ENCODE assay signal across 8 cellular contexts in genomic region chr9:124216474-124217176, GRCh38. TPM values are rescaled to one million over a fixed set of nuclear protein-coding genes. Genes with fewer than 3 reads are reported as not detected.
DNase-seq lines count a peak whose midpoint lies in the region; ATAC-seq and TF ChIP-seq lines count a peak whose summit lies in the region.

No MANE protein-coding gene starts in this region.

- peaks cover 3% of the 10 kb centered on the region for H3K27me3 Mint-ChIP-seq in mesothelial cell of epicardium (ENCODE audit: low read depth)

- no peak overlapping the region for H3K27ac Mint-ChIP-seq in mesothelial cell of epicardium

- H3K4me3 Mint-ChIP-seq in mesothelial cell of epicardium: no peak overlapping the region

- peak; percentile 86 for DNase-seq in CD1c-positive myeloid dendritic cell (ENCODE audit: extremely low spot score)
- DNase-seq in globus pallidus (ENCODE audit: low spot score): peak; percentile 41
- peak; percentile 30 for DNase-seq in stimulated activated CD8-positive, alpha-beta memory T cell treated with anti-CD3 and anti-CD28 coated beads, Interleukin-12 subunit alpha, Interleukin-12 subunit beta, amount 100 ng/mL, for 24 hours (ENCODE audit: extremely low read depth)
- DNase-seq in NCI-H524 treated with DMSO at 0.1 percent for 48 hours (lab: John Stamatoyannopoulos, UW): no peak
- DNase-seq in mesothelial cell of epicardium (ENCODE audit: low spot score in 2 of 2, unreplicated experiment in 2 of 2): no peak

- H3K36me3 Mint-ChIP-seq in mesothelial cell of epicardium: no peaks in the 10 kb centered on the region

- no peak for TF ChIP-seq CTCF in mesothelial cell of epicardium (IDR thresholded peaks at IDR 0.05; ENCODE audit: unreplicated experiment)

- H3K4me1 Mint-ChIP-seq in mesothelial cell of epicardium: peaks cover 7% of the 10 kb centered on the region

- no peaks in the 10 kb centered on the region for H3K9me3 Mint-ChIP-seq in mesothelial cell of epicardium

- ATAC-seq in HG02943 (IDR thresholded peaks at IDR 0.05; ENCODE audit: low read depth, unreplicated experiment) (peak; percentile 46), HG03378 (IDR thresholded peaks at IDR 0.05; ENCODE audit: unreplicated experiment) (no peak)
- ATAC-seq in activated CD4-positive, CD25-positive, alpha-beta regulatory T cell treated with anti-CD3 and anti-CD28 coated beads, Interleukin-2, amount 50 U/mL, for 24 hours: peak; percentile 55 to 56

RNA-seq across cellular contexts. Expression of gene NEK6, which starts 41.1 kb away (rescaled TPM):
- total RNA-seq in mesothelial cell of epicardium: 40.5 to 45.5 TPM (median 42.9 TPM) in 3 replicates

Comparison
In these comparisons a context has a peak if more than half of its experiments do, and no peak if none do; other contexts are left out.
1. DNase-seq: peak in CD1c-positive myeloid dendritic cell (single experiment), globus pallidus (single experiment) and stimulated activated CD8-positive, alpha-beta memory T cell treated with anti-CD3 and anti-CD28 coated beads, Interleukin-12 subunit alpha, Interleukin-12 subunit beta, amount 100 ng/mL, for 24 hours (single experiment); none in NCI-H524 treated with DMSO at 0.1 percent for 48 hours (single experiment) and mesothelial cell of epicardium (0 of 2).